16 cellular contexts compared by ENCODE assay signal in the genomic region with DNA sequence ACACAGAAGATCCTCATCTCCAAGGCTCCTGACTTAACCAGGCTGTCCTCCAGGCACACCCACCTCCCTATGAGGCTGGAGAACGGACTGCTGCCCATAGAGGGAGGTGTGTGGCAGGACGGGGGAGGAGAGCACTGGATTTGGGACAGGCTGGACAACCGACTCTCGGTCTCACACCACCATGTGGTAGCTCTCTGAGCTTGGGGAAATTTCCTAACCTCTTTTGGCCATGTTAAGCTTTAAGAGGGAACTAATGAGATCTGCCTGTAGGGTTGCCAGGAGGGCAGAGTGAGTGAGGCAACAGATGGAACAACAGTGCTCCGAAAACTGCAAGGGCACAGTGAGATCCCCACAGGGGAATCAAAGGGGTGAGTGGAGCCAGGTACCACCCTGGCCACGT.
A peak's percentile ranks its signal among the peaks of the same experiment; 100 is the strongest.
DNase-seq lines count a peak whose midpoint lies in the region; ATAC-seq lines count a peak whose summit lies in the region.
"Had no signal": no experiment of that assay in that cellular context is flagged by ENCODE, and none has a peak within 500 bp of the region (broad histone marks: within the 10 kb centered on the region; RNA-seq: fewer than 3 reads in every experiment).

No MANE protein-coding gene starts in this region.

- no peaks in the 10 kb centered on the region for H3K4me1 Mint-ChIP-seq in stimulated activated effector memory CD8-positive, alpha-beta T cell treated with anti-CD3 and anti-CD28 coated beads, Interleukin-12 subunit alpha, Interleukin-12 subunit beta, amount 100 ng/mL, for 72 hours
- H3K4me1 Mint-ChIP-seq: activated CD8-positive, alpha-beta memory T cell treated with anti-CD3 and anti-CD28 coated beads, Interleukin-2, amount 10 ng/mL, durations not matched to agents 7 days and 5 days; immature natural killer cell; natural killer cell had no signal

- H3K4me3 Mint-ChIP-seq in stimulated activated effector memory CD8-positive, alpha-beta T cell treated with anti-CD3 and anti-CD28 coated beads, Interleukin-12 subunit alpha, Interleukin-12 subunit beta, amount 100 ng/mL, for 72 hours, result no peak overlapping the region
- H3K4me3 Mint-ChIP-seq: activated CD8-positive, alpha-beta memory T cell treated with anti-CD3 and anti-CD28 coated beads, Interleukin-2, amount 10 ng/mL, durations not matched to agents 7 days and 5 days; IgD-negative memory B cell; immature natural killer cell; natural killer cell; T-helper 2 cell treated with Interferon-gamma antibody and Interleukin-4, amounts not matched to agents 5 μg/mL and 100 μg/mL, for 36 hours had no signal

- no peaks in the 10 kb centered on the region for H3K36me3 Mint-ChIP-seq in stimulated activated effector memory CD8-positive, alpha-beta T cell treated with anti-CD3 and anti-CD28 coated beads, Interleukin-12 subunit alpha, Interleukin-12 subunit beta, amount 100 ng/mL, for 72 hours
- H3K36me3 Mint-ChIP-seq: activated CD8-positive, alpha-beta memory T cell treated with anti-CD3 and anti-CD28 coated beads, Interleukin-2, amount 10 ng/mL, durations not matched to agents 7 days and 5 days; IgD-negative memory B cell; immature natural killer cell; natural killer cell had no signal

- H3K9me3 Mint-ChIP-seq in stimulated activated effector memory CD8-positive, alpha-beta T cell treated with anti-CD3 and anti-CD28 coated beads, Interleukin-12 subunit alpha, Interleukin-12 subunit beta, amount 100 ng/mL, for 72 hours, result no peaks in the 10 kb centered on the region
- H3K9me3 Mint-ChIP-seq: IgD-negative memory B cell; immature natural killer cell; natural killer cell; T-helper 2 cell treated with Interferon-gamma antibody and Interleukin-4, amounts not matched to agents 5 μg/mL and 100 μg/mL, for 36 hours had no signal

- peak; percentile 6 for DNase-seq in SIG-M5 treated with dmso at 0.1 percent for 504 hours (lab: John Stamatoyannopoulos, UW; ENCODE audit: unreplicated experiment)
- DNase-seq in SIG-M5 (lab: John Stamatoyannopoulos, UW), result no peak
- DNase-seq in NCI-H524 treated with DMSO at 0.1 percent for 48 hours (lab: John Stamatoyannopoulos, UW), result peak; percentile 61
- DNase-seq in fibroblast of gingiva (ENCODE audit: low read depth), result peak; percentile 17
- DNase-seq in stimulated activated effector memory CD8-positive, alpha-beta T cell treated with anti-CD3 and anti-CD28 coated beads, Interleukin-12 subunit alpha, Interleukin-12 subunit beta, amount 100 ng/mL, for 72 hours (ENCODE audit: low spot score in 2 of 2), result no peak
- no peak for DNase-seq in putamen (ENCODE audit: low spot score)
- DNase-seq: activated CD8-positive, alpha-beta memory T cell treated with anti-CD3 and anti-CD28 coated beads, Interleukin-2, amount 10 ng/mL, durations not matched to agents 7 days and 5 days; activated gamma-delta T cell; immature natural killer cell; natural killer cell; stimulated activated CD4-positive, alpha-beta T cell treated with anti-CD3 and anti-CD28 coated beads, Interleukin-15, amount 100 ng/mL, for 24 hours had no signal

- no peak overlapping the region for H3K27ac Mint-ChIP-seq in stimulated activated effector memory CD8-positive, alpha-beta T cell treated with anti-CD3 and anti-CD28 coated beads, Interleukin-12 subunit alpha, Interleukin-12 subunit beta, amount 100 ng/mL, for 72 hours
- H3K27ac Mint-ChIP-seq: activated CD8-positive, alpha-beta memory T cell treated with anti-CD3 and anti-CD28 coated beads, Interleukin-2, amount 10 ng/mL, durations not matched to agents 7 days and 5 days; immature natural killer cell; natural killer cell; T-helper 2 cell treated with Interferon-gamma antibody and Interleukin-4, amounts not matched to agents 5 μg/mL and 100 μg/mL, for 36 hours had no signal

- ATAC-seq in stimulated activated effector memory CD8-positive, alpha-beta T cell treated with anti-CD3 and anti-CD28 coated beads, Interleukin-12 subunit alpha, Interleukin-12 subunit beta, amount 100 ng/mL, for 72 hours, result peak; percentile 21
- ATAC-seq in GM21367 (IDR thresholded peaks at IDR 0.05; ENCODE audit: unreplicated experiment) (no peak), HG02938 (IDR thresholded peaks at IDR 0.05; ENCODE audit: unreplicated experiment) (no peak)
- ATAC-seq: activated CD8-positive, alpha-beta memory T cell treated with anti-CD3 and anti-CD28 coated beads, Interleukin-2, amount 10 ng/mL, durations not matched to agents 7 days and 5 days; natural killer cell; Right ventricle myocardium inferior had no signal

Comparison
In these comparisons a context has a peak if more than half of its experiments do, and no peak if none do; other contexts are left out.
1. DNase-seq: peak in SIG-M5 treated with dmso at 0.1 percent for 504 hours (single experiment), NCI-H524 treated with DMSO at 0.1 percent for 48 hours (single experiment) and fibroblast of gingiva (single experiment); none in SIG-M5 (single experiment), stimulated activated effector memory CD8-positive, alpha-beta T cell treated with anti-CD3 and anti-CD28 coated beads, Interleukin-12 subunit alpha, Interleukin-12 subunit beta, amount 100 ng/mL, for 72 hours (0 of 2) and putamen (single experiment).